ENCODE assay signal across 30 cellular contexts in the genomic region with DNA sequence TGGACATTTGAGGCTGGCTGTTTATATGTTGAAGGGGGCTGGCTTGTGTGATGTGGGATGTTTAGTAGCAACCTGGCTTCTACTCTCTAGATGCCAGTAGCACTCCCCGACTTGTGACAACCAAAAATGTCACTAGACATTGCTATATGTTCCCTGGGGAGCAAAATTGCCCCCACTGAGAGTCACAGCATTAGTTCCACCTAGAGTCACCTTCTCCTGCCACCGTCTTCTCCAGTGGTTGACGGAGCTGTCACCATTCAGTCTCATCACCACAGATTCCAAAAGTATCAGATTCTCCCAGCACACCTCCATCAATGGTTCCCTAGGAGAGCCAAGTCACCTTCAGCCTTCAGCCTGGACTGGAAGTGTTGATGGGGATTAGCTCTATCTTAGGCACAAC. TPM values are rescaled to one million over a fixed set of nuclear protein-coding genes. Genes with fewer than 3 reads are reported as not detected.
"Had no signal": no experiment of that assay in that cellular context is flagged by ENCODE, and none has a peak within 500 bp of the region (broad histone marks: within the 10 kb centered on the region; RNA-seq: fewer than 3 reads in every experiment).

No MANE protein-coding gene starts in this region.

- H3K9me3 ChIP-seq: stomach, suprapubic skin, testis, thoracic aorta, thyroid gland, tibial artery, tibial nerve, transverse colon, upper lobe of left lung, upper lobe of right lung, uterus, vagina had no signal

- ATAC-seq: stimulated activated effector memory CD8-positive, alpha-beta T cell treated with anti-CD3 and anti-CD28 coated beads, Interleukin-12 subunit alpha, Interleukin-12 subunit beta, amount 100 ng/mL, for 72 hours; stimulated activated memory B cell treated with anti-CD40 and anti-IgM and Interleukin-4, amounts not matched to agents 10 μg/mL and 1 μg/mL and 100 μg/mL, for 72 hours; stimulated activated naive B cell treated with anti-CD40 and anti-IgM and Interleukin-4, amounts not matched to agents 10 μg/mL and 1 μg/mL and 100 μg/mL, for 72 hours; stimulated activated naive CD8-positive, alpha-beta T cell treated with anti-CD3 and anti-CD28 coated beads, Interleukin-15, amount 100 ng/mL, for 72 hours; stimulated activated naive CD8-positive, alpha-beta T cell treated with anti-CD3 and anti-CD28 coated beads, Interleukin-15, Interleukin-2, amounts not matched to agents 100 U/mL and 50 U/mL, for 24 hours; upper lobe of right lung had no signal

- H3K36me3 ChIP-seq: stomach, suprapubic skin, thoracic aorta, thyroid gland, tibial artery, tibial nerve, transverse colon, upper lobe of left lung, upper lobe of right lung, uterus, vagina had no signal

- H3K27me3 ChIP-seq: testis, thyroid gland, uterus, vagina had no signal

- H3K4me3 ChIP-seq: stomach, suprapubic skin, testis, thoracic aorta, thyroid gland, tibial artery, tibial nerve, transverse colon, upper lobe of left lung, upper lobe of right lung, uterus, vagina had no signal

- DNase-seq: stimulated activated CD4-positive, alpha-beta T cell treated with anti-CD3 and anti-CD28 coated beads, Interleukin-2, amount 100 ng/mL, for 48 hours; stimulated activated CD4-positive, alpha-beta T cell treated with anti-CD3 and anti-CD28 coated beads, Interleukin-4, amount 100 ng/mL, for 1 hour; stimulated activated CD4-positive, alpha-beta T cell treated with anti-CD3 and anti-CD28 coated beads, Interleukin-4, amount 100 ng/mL, for 24 hours; stimulated activated CD4-positive, alpha-beta T cell treated with anti-CD3 and anti-CD28 coated beads, Interleukin-4, amount 100 ng/mL, for 4 hours; stimulated activated CD8-positive, alpha-beta memory T cell treated with anti-CD3 and anti-CD28 coated beads, Interleukin-4, amount 100 ng/mL, for 48 hours; stimulated activated naive B cell treated with anti-CD40 and anti-IgM and Interleukin-4, amounts not matched to agents 10 μg/mL and 1 μg/mL and 100 μg/mL, for 72 hours; stimulated activated naive CD4-positive, alpha-beta T cell; stimulated activated naive CD4-positive, alpha-beta T cell treated with Interleukin-2 at 50 U/mL for 16 hours; stimulated activated naive CD8-positive, alpha-beta T cell treated with anti-CD3 and anti-CD28 coated beads, Interleukin-15, amount 100 ng/mL, for 72 hours; stimulated activated naive CD8-positive, alpha-beta T cell treated with anti-CD3 and anti-CD28 coated beads, Interleukin-15, Interleukin-2, amounts not matched to agents 100 U/mL and 50 U/mL, for 24 hours; stomach; substantia nigra; testis; thyroid gland; tibial artery; transverse colon; trophoblast cell; upper lobe of left lung; upper lobe of right lung; uterus had no signal

- H3K4me1 ChIP-seq: upper lobe of right lung, uterus had no signal

- H3K27ac ChIP-seq: stomach, suprapubic skin, testis, thoracic aorta, thyroid gland, tibial artery, tibial nerve, transverse colon, upper lobe of left lung, upper lobe of right lung, uterus, vagina had no signal

RNA-seq across cellular contexts. Expression of gene KRT76, which starts 7.8 kb away (rescaled TPM):
- total RNA-seq: stomach, subcutaneous adipose tissue, suprapubic skin, temporal lobe, testis, thoracic aorta, thyroid gland, tibial nerve, transverse colon, upper lobe of left lung, upper lobe of right lung, ureter, urinary bladder, uterus, vagina had no signal
- polyA plus RNA-seq: stomach, urinary bladder had no signal

RNA-seq across cellular contexts. Expression of gene KRT3, which starts 11.0 kb away (rescaled TPM):
- total RNA-seq: stomach, subcutaneous adipose tissue, suprapubic skin, temporal lobe, testis, thoracic aorta, thyroid gland, tibial nerve, transverse colon, upper lobe of left lung, upper lobe of right lung, ureter, urinary bladder, uterus, vagina had no signal
- polyA plus RNA-seq: urinary bladder had no signal

RNA-seq across cellular contexts. Expression of gene KRT4, which starts 29.0 kb away (rescaled TPM):
- total RNA-seq: subcutaneous adipose tissue, temporal lobe, thoracic aorta, tibial nerve, transverse colon, uterus had no signal
- polyA plus RNA-seq: urinary bladder had no signal

RNA-seq across cellular contexts. Expression of gene KRT79, which starts 49.2 kb away (rescaled TPM):
- total RNA-seq: stomach, temporal lobe, thoracic aorta, thyroid gland, transverse colon, ureter, urinary bladder, uterus had no signal
- polyA plus RNA-seq: urinary bladder had no signal
